ENCODE assay signal across 11 cellular contexts in genomic region chr17:31517524-31517923, GRCh38.
DNase-seq lines count a peak whose midpoint lies in the region; ATAC-seq and TF ChIP-seq lines count a peak whose summit lies in the region.
"Had no signal": no experiment of that assay in that cellular context is flagged by ENCODE, and none has a peak within 500 bp of the region (broad histone marks: within the 10 kb centered on the region; RNA-seq: fewer than 3 reads in every experiment).

No MANE protein-coding gene starts in this region.

- H3K4me2 ChIP-seq in Loucy (ENCODE audit: low read depth, low read length, poor library complexity, severe bottlenecking): no peak overlapping the region
- no peak overlapping the region for H3K4me2 ChIP-seq in neural progenitor cell

- H3K79me2 ChIP-seq in Loucy (ENCODE audit: insufficient read depth, low read length) (peaks cover under 1% of the 10 kb centered on the region; the same call in 1 of the 2 replicates), neural progenitor cell (ENCODE audit: low read depth) (no peaks in the 10 kb centered on the region)

- no peak overlapping the region for H3K4me3 ChIP-seq in Loucy (ENCODE audit: low read length, poor library complexity, severe bottlenecking)
- no peak overlapping the region for H3K4me3 ChIP-seq in neural progenitor cell

- no peak overlapping the region for H3K4me3 Mint-ChIP-seq in neural progenitor cell
- H3K4me3 Mint-ChIP-seq: CD4-positive, alpha-beta T cell; nephron had no signal

- no peaks in the 10 kb centered on the region for H3F3A ChIP-seq in Loucy (ENCODE audit: low read depth)
- H3F3A ChIP-seq in neural progenitor cell (ENCODE audit: low read depth): no peaks in the 10 kb centered on the region

- no peaks in the 10 kb centered on the region for H3K9me2 ChIP-seq in Loucy (replicated peaks; ENCODE audit: low read depth, low read length)

- DNase-seq in NCI-H82 (lab: John Stamatoyannopoulos, UW) (peak; percentile 61), NCI-H82 treated with DMSO at 0.1 percent for 48 hours (lab: John Stamatoyannopoulos, UW; ENCODE audit: unreplicated experiment) (no peak), caudate nucleus (lab: John Stamatoyannopoulos, UW) (peak in 3 of 61 donors; percentile 8 to 34 (median 9)), neural progenitor cell (ENCODE audit: low spot score) (peak; percentile 69), DMS114 treated with DMSO at 0.1 percent for 48 hours (lab: John Stamatoyannopoulos, UW; ENCODE audit: unreplicated experiment) (no peak)
- DNase-seq: CD4-positive, alpha-beta T cell; RPMI8226 had no signal

- TF ChIP-seq CTCF in Loucy (conservative IDR thresholded peaks at IDR 0.05; ENCODE audit: low read length) (peak; percentile 69), neural progenitor cell (IDR thresholded peaks at IDR 0.05) (peak; percentile 59)

- no peak overlapping the region for H3K9ac ChIP-seq in Loucy (ENCODE audit: low read depth, low read length, poor library complexity, severe bottlenecking)
- H3K9ac ChIP-seq in neural progenitor cell: no peak overlapping the region

- no peaks in the 10 kb centered on the region for H3K27me3 Mint-ChIP-seq in neural progenitor cell (ENCODE audit: insufficient read depth, low read depth)
- H3K27me3 Mint-ChIP-seq: CD4-positive, alpha-beta T cell had no signal

- H3K4me1 Mint-ChIP-seq in neural progenitor cell: peaks cover 3% of the 10 kb centered on the region

- H3K27ac ChIP-seq in caudate nucleus (ENCODE audit: low read depth, low read length) (peak overlapping the region; percentile 26), neural progenitor cell (no peak overlapping the region)

- H4K20me1 ChIP-seq in Loucy (ENCODE audit: insufficient read depth, low read length, poor library complexity, severe bottlenecking) (no peaks in the 10 kb centered on the region), neural progenitor cell (ENCODE audit: low read depth) (no peaks in the 10 kb centered on the region)

- H3K9me3 ChIP-seq in Loucy (ENCODE audit: insufficient read depth, low read depth, low read length) (no peaks in the 10 kb centered on the region), neural progenitor cell (ENCODE audit: low read depth) (no peaks in the 10 kb centered on the region)

- H3K4me1 ChIP-seq in Loucy (ENCODE audit: insufficient read depth, low read length, poor library complexity, severe bottlenecking) (no peaks in the 10 kb centered on the region), neural progenitor cell (no peaks in the 10 kb centered on the region)

- ATAC-seq in GM18907 (IDR thresholded peaks at IDR 0.05; ENCODE audit: unreplicated experiment): no peak
- no peak for ATAC-seq in HG03521 (IDR thresholded peaks at IDR 0.05; ENCODE audit: unreplicated experiment)

- H3K27me3 ChIP-seq in Loucy (ENCODE audit: insufficient read depth, low read length, poor library complexity, severe bottlenecking) (no peaks in the 10 kb centered on the region), neural progenitor cell (no peaks in the 10 kb centered on the region)

- H3K9me3 Mint-ChIP-seq in neural progenitor cell: no peaks in the 10 kb centered on the region
- H3K9me3 Mint-ChIP-seq: CD4-positive, alpha-beta T cell; nephron had no signal

- no peak overlapping the region for H2AFZ ChIP-seq in Loucy (ENCODE audit: low read length)
- H2AFZ ChIP-seq in neural progenitor cell (replicated peaks): no peak overlapping the region

- no peak overlapping the region for H3K27ac Mint-ChIP-seq in neural progenitor cell
- H3K27ac Mint-ChIP-seq: CD4-positive, alpha-beta T cell; nephron had no signal

- H3K36me3 ChIP-seq in Loucy (ENCODE audit: insufficient read depth, low read length) (peaks cover 4% of the 10 kb centered on the region; the same call in 1 of the 2 replicates), neural progenitor cell (no peaks in the 10 kb centered on the region)

- H3K36me3 Mint-ChIP-seq in neural progenitor cell: no peaks in the 10 kb centered on the region

Comparison
In these comparisons a context has a peak if more than half of its experiments do, and no peak if none do; other contexts are left out.
1. DNase-seq: peak in NCI-H82 (single experiment) and neural progenitor cell (single experiment); none in NCI-H82 treated with DMSO at 0.1 percent for 48 hours (single experiment) and DMS114 treated with DMSO at 0.1 percent for 48 hours (single experiment).